Comparison of ENCODE assay signal across 7 cellular contexts in the genomic region with DNA sequence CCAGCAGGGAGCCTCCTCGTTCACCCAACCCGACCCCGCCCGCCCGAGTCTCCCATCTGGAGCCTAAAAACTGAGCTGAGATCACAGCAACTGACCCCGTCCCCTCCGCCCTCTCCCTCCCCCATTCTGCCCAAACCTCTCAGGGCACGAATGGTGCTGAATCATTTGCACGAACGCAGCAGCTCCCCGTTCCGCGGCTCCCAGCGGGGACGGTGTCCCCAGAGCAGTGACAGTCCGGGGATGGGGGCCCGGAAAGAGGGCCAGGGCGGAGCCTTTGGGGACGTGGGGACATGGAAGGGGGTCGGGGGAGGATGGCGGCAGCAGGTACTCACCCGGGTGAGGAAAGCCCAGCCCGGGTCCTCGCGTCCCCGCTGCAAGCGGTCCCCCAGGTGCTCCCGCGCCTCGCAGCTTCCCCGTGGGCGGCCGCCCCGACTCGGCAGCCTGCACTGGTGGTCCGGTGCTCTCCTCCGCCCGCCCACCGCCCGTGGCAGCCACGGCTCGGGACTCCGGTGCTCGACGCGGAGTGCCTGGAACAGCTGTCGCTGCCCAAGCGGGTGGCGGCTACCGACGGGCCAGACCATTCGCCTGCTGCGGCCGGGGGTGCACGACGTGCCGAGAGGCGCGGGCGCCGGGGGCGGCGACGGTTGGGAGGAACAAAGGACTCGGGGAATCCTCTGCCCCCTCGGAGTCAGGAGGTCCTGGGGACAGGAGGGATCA.
DNase-seq lines count a peak whose midpoint lies in the region; ATAC-seq and TF ChIP-seq lines count a peak whose summit lies in the region.

A gene with protein sequence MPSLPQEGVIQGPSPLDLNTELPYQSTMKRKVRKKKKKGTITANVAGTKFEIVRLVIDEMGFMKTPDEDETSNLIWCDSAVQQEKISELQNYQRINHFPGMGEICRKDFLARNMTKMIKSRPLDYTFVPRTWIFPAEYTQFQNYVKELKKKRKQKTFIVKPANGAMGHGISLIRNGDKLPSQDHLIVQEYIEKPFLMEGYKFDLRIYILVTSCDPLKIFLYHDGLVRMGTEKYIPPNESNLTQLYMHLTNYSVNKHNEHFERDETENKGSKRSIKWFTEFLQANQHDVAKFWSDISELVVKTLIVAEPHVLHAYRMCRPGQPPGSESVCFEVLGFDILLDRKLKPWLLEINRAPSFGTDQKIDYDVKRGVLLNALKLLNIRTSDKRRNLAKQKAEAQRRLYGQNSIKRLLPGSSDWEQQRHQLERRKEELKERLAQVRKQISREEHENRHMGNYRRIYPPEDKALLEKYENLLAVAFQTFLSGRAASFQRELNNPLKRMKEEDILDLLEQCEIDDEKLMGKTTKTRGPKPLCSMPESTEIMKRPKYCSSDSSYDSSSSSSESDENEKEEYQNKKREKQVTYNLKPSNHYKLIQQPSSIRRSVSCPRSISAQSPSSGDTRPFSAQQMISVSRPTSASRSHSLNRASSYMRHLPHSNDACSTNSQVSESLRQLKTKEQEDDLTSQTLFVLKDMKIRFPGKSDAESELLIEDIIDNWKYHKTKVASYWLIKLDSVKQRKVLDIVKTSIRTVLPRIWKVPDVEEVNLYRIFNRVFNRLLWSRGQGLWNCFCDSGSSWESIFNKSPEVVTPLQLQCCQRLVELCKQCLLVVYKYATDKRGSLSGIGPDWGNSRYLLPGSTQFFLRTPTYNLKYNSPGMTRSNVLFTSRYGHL (minus strand): TSS at position 534 of the 717 bp plus-strand sequence. CDS start 46,921 bp downstream, outside the sequence.

- TF ChIP-seq CTCF in WERI-Rb-1 (IDR thresholded peaks at IDR 0.05; ENCODE audit: low read depth, low read length), result no peak

- peaks cover 10% of the 10 kb centered on the region for H3K36me3 ChIP-seq in WERI-Rb-1

- no peaks in the 10 kb centered on the region for H3K27me3 ChIP-seq in WERI-Rb-1 (ENCODE audit: insufficient read depth, low read depth, severe bottlenecking)

- DNase-seq in NCI-H2081 (lab: John Stamatoyannopoulos, UW) (peak; percentile 91 to 93), WERI-Rb-1 (peak; percentile 93), caudate nucleus (lab: John Stamatoyannopoulos, UW) (peak in 60 of 61 donors; percentile 49 to 96 (median 84)), kidney glomerular epithelial cell (lab: John Stamatoyannopoulos, UW) (peak; percentile 64)
- peak; percentile 8 to 26 for DNase-seq in stimulated activated CD4-positive, alpha-beta T cell treated with anti-CD3 and anti-CD28 coated beads, Interleukin-15, amount 100 ng/mL, for 1 hour (ENCODE audit: low read depth in 1 of 2, low spot score in 1 of 2)

- ATAC-seq in GM18520 (IDR thresholded peaks at IDR 0.05; ENCODE audit: unreplicated experiment) (peak; percentile 60), HG02938 (IDR thresholded peaks at IDR 0.05; ENCODE audit: unreplicated experiment) (peak; percentile 76)

- H3K27ac ChIP-seq in WERI-Rb-1 (peak within 1 kb of the TSS; percentile 98), caudate nucleus (ENCODE audit: low read depth, low read length) (peak within 1 kb of the TSS; percentile 94)

- no peaks in the 10 kb centered on the region for H3K9me3 ChIP-seq in WERI-Rb-1 (ENCODE audit: severe bottlenecking)

- peak within 1 kb of the TSS; percentile 92 for H3K4me3 ChIP-seq in WERI-Rb-1 (ENCODE audit: low read depth, low read length)

Comparison
In these comparisons a context has a peak if more than half of its experiments do, and no peak if none do; other contexts are left out.
1. Peak in every context shown above with its lines: DNase-seq, ATAC-seq, H3K4me3 ChIP-seq and H3K27ac ChIP-seq.
2. DNase-seq: peak in every context shown above with its lines; median percentile 93 in WERI-Rb-1; 92 in NCI-H2081; 84 in caudate nucleus; 64 in kidney glomerular epithelial cell; 17 in stimulated activated CD4-positive, alpha-beta T cell treated with anti-CD3 and anti-CD28 coated beads, Interleukin-15, amount 100 ng/mL, for 1 hour.